ENCODE assay signal across 13 cellular contexts in the genomic region with DNA sequence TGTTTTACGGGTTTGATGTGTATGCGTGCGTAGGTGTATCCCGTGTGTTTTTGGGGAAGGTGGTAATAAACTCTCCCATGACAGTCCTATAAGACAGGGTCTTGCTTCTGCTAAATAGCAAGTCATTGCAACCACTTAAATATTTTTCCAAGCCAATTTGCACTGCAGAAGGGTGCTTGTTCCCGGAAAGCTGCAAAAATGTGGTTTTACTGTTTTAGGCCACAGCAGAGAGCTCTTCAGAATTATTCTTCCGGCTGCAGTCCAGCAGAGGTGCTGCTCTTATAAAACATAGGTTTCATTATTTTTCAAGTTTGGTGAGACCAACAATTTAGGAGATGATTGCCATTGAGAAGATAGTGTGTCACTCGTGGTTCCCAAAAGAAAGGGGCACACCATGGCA.
"Had no signal": no experiment of that assay in that cellular context is flagged by ENCODE, and none has a peak within 500 bp of the region (broad histone marks: within the 10 kb centered on the region; RNA-seq: fewer than 3 reads in every experiment).

No MANE protein-coding gene starts in this region.

- H3K4me1 Mint-ChIP-seq: activated CD4-positive, alpha-beta T cell treated with anti-CD3 and anti-CD28 coated beads for 36 hours; immature natural killer cell had no signal

- H3K36me3 ChIP-seq: cardiac muscle cell, colonic mucosa, neutrophil, vagina had no signal

- H3K27me3 Mint-ChIP-seq: activated CD4-positive, alpha-beta T cell treated with anti-CD3 and anti-CD28 coated beads for 36 hours had no signal

- H3K27ac Mint-ChIP-seq: activated CD4-positive, alpha-beta memory T cell treated with anti-CD3 and anti-CD28 coated beads, Interleukin-2, amount 10 ng/mL, durations not matched to agents 7 days and 5 days; activated CD4-positive, alpha-beta T cell treated with anti-CD3 and anti-CD28 coated beads for 36 hours; immature natural killer cell had no signal

- H3K4me3 ChIP-seq: cardiac muscle cell, colonic mucosa, vagina had no signal

- H3K4me1 ChIP-seq: colonic mucosa had no signal

- H3K9me3 ChIP-seq: colonic mucosa, neutrophil, vagina had no signal

- H3K9me3 Mint-ChIP-seq: activated CD4-positive, alpha-beta memory T cell treated with anti-CD3 and anti-CD28 coated beads, Interleukin-2, amount 10 ng/mL, durations not matched to agents 7 days and 5 days had no signal

- H3K27ac ChIP-seq: cardiac muscle cell, colonic mucosa, epithelial cell of prostate, neutrophil, vagina, VCaP had no signal

- H3K36me3 Mint-ChIP-seq: immature natural killer cell had no signal

- ATAC-seq: activated CD4-positive, alpha-beta T cell treated with anti-CD3 and anti-CD28 coated beads for 36 hours had no signal

- H3K4me3 Mint-ChIP-seq: activated CD4-positive, alpha-beta memory T cell treated with anti-CD3 and anti-CD28 coated beads, Interleukin-2, amount 10 ng/mL, durations not matched to agents 7 days and 5 days; activated CD4-positive, alpha-beta T cell treated with anti-CD3 and anti-CD28 coated beads for 36 hours; immature natural killer cell had no signal

- DNase-seq: activated CD4-positive, alpha-beta memory T cell treated with anti-CD3 and anti-CD28 coated beads, Interleukin-2, amount 10 ng/mL, durations not matched to agents 7 days and 5 days; activated CD4-positive, alpha-beta T cell treated with anti-CD3 and anti-CD28 coated beads for 36 hours; activated gamma-delta T cell treated with Interleukin-2 at 50 U/mL for 16 hours; activated T-cell treated with anti-CD3 and anti-CD28 coated beads, Interleukin-2, amount 50 U/mL, for 48 hours; colonic mucosa; effector CD8-positive, alpha-beta T cell; immature natural killer cell; T1000 had no signal

- H3K27me3 ChIP-seq: cardiac muscle cell, colonic mucosa, neutrophil, vagina had no signal
